1 cellular context compared by ENCODE assay signal in the genomic region with DNA sequence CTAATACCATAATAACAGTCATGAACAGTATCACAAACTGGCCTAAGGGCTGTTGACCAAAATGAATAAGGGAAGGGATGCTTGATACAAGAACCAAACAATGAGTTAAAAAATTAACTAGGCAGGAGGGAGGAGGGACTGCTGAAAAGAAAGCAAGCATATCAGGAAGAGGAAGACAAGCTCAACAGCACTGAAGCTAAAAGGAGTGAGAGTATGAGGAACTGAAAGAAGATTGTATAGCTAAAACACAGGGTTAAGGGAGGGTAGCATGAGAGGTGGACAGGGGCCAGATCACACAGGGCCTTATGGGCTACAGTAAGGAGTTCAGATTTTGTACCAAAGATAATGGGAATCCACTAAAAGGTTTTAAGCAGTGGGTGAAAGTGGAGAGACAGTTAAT.
TF ChIP-seq lines count a peak whose summit lies in the region.

No MANE protein-coding gene starts in this region.

TF ChIP-seq in HepG2, 621 proteins besides CTCF, POLR2A, EP300 and RAD21:
- TF ChIP-seq, protein P1, sequence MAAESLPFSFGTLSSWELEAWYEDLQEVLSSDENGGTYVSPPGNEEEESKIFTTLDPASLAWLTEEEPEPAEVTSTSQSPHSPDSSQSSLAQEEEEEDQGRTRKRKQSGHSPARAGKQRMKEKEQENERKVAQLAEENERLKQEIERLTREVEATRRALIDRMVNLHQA (CRISPR knock-in tag; IDR thresholded peaks at IDR 0.05), result no peak
- TF ChIP-seq TARDBP (CRISPR knock-in tag; IDR thresholded peaks at IDR 0.05) (no peak), ZNF446 (CRISPR knock-in tag; IDR thresholded peaks at IDR 0.05) (no peak), NFE2L2 (IDR thresholded peaks at IDR 0.05; ENCODE audit: low read length) (no peak), KDM4B (CRISPR knock-in tag; IDR thresholded peaks at IDR 0.05) (no peak), ZNF274 (CRISPR knock-in tag; IDR thresholded peaks at IDR 0.05) (no peak), FOXO1 (CRISPR knock-in tag; IDR thresholded peaks at IDR 0.05) (no peak), SRY (CRISPR knock-in tag; IDR thresholded peaks at IDR 0.05) (no peak), ZNF556 (CRISPR knock-in tag; IDR thresholded peaks at IDR 0.05; ENCODE audit: borderline replicate concordance) (no peak), ZNF569 (CRISPR knock-in tag; IDR thresholded peaks at IDR 0.05; ENCODE audit: borderline replicate concordance) (no peak), ZNF816 (CRISPR knock-in tag; IDR thresholded peaks at IDR 0.05; ENCODE audit: borderline replicate concordance) (no peak), ZNF550 (CRISPR knock-in tag; IDR thresholded peaks at IDR 0.05; ENCODE audit: borderline replicate concordance) (no peak)
- TF ChIP-seq, protein P2, sequence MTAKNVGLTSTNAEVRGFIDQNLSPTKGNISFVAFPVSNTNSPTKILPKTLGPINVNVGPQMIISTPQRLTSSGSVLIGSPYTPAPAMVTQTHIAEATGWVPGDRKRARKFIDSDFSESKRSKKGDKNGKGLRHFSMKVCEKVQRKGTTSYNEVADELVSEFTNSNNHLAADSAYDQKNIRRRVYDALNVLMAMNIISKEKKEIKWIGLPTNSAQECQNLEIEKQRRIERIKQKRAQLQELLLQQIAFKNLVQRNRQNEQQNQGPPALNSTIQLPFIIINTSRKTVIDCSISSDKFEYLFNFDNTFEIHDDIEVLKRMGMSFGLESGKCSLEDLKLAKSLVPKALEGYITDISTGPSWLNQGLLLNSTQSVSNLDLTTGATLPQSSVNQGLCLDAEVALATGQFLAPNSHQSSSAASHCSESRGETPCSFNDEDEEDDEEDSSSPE (CRISPR knock-in tag; IDR thresholded peaks at IDR 0.05), result no peak
- TF ChIP-seq, protein P3, sequence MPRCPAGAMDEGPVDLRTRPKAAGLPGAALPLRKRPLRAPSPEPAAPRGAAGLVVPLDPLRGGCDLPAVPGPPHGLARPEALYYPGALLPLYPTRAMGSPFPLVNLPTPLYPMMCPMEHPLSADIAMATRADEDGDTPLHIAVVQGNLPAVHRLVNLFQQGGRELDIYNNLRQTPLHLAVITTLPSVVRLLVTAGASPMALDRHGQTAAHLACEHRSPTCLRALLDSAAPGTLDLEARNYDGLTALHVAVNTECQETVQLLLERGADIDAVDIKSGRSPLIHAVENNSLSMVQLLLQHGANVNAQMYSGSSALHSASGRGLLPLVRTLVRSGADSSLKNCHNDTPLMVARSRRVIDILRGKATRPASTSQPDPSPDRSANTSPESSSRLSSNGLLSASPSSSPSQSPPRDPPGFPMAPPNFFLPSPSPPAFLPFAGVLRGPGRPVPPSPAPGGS (CRISPR knock-in tag; IDR thresholded peaks at IDR 0.05), result no peak
- TF ChIP-seq, protein P4, sequence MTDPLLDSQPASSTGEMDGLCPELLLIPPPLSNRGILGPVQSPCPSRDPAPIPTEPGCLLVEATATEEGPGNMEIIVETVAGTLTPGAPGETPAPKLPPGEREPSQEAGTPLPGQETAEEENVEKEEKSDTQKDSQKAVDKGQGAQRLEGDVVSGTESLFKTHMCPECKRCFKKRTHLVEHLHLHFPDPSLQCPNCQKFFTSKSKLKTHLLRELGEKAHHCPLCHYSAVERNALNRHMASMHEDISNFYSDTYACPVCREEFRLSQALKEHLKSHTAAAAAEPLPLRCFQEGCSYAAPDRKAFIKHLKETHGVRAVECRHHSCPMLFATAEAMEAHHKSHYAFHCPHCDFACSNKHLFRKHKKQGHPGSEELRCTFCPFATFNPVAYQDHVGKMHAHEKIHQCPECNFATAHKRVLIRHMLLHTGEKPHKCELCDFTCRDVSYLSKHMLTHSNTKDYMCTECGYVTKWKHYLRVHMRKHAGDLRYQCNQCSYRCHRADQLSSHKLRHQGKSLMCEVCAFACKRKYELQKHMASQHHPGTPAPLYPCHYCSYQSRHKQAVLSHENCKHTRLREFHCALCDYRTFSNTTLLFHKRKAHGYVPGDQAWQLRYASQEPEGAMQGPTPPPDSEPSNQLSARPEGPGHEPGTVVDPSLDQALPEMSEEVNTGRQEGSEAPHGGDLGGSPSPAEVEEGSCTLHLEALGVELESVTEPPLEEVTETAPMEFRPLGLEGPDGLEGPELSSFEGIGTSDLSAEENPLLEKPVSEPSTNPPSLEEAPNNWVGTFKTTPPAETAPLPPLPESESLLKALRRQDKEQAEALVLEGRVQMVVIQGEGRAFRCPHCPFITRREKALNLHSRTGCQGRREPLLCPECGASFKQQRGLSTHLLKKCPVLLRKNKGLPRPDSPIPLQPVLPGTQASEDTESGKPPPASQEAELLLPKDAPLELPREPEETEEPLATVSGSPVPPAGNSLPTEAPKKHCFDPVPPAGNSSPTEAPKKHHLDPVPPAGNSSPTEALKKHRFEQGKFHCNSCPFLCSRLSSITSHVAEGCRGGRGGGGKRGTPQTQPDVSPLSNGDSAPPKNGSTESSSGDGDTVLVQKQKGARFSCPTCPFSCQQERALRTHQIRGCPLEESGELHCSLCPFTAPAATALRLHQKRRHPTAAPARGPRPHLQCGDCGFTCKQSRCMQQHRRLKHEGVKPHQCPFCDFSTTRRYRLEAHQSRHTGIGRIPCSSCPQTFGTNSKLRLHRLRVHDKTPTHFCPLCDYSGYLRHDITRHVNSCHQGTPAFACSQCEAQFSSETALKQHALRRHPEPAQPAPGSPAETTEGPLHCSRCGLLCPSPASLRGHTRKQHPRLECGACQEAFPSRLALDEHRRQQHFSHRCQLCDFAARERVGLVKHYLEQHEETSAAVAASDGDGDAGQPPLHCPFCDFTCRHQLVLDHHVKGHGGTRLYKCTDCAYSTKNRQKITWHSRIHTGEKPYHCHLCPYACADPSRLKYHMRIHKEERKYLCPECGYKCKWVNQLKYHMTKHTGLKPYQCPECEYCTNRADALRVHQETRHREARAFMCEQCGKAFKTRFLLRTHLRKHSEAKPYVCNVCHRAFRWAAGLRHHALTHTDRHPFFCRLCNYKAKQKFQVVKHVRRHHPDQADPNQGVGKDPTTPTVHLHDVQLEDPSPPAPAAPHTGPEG (CRISPR knock-in tag; IDR thresholded peaks at IDR 0.05), result no peak
- TF ChIP-seq, protein P5, sequence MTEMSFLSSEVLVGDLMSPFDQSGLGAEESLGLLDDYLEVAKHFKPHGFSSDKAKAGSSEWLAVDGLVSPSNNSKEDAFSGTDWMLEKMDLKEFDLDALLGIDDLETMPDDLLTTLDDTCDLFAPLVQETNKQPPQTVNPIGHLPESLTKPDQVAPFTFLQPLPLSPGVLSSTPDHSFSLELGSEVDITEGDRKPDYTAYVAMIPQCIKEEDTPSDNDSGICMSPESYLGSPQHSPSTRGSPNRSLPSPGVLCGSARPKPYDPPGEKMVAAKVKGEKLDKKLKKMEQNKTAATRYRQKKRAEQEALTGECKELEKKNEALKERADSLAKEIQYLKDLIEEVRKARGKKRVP (CRISPR knock-in tag; IDR thresholded peaks at IDR 0.05), result no peak
- TF ChIP-seq, protein P6, sequence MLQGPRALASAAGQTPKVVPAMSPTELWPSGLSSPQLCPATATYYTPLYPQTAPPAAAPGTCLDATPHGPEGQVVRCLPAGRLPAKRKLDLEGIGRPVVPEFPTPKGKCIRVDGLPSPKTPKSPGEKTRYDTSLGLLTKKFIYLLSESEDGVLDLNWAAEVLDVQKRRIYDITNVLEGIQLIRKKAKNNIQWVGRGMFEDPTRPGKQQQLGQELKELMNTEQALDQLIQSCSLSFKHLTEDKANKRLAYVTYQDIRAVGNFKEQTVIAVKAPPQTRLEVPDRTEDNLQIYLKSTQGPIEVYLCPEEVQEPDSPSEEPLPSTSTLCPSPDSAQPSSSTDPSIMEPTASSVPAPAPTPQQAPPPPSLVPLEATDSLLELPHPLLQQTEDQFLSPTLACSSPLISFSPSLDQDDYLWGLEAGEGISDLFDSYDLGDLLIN (CRISPR knock-in tag; IDR thresholded peaks at IDR 0.05; ENCODE audit: borderline replicate concordance), result no peak
- TF ChIP-seq, protein P7, sequence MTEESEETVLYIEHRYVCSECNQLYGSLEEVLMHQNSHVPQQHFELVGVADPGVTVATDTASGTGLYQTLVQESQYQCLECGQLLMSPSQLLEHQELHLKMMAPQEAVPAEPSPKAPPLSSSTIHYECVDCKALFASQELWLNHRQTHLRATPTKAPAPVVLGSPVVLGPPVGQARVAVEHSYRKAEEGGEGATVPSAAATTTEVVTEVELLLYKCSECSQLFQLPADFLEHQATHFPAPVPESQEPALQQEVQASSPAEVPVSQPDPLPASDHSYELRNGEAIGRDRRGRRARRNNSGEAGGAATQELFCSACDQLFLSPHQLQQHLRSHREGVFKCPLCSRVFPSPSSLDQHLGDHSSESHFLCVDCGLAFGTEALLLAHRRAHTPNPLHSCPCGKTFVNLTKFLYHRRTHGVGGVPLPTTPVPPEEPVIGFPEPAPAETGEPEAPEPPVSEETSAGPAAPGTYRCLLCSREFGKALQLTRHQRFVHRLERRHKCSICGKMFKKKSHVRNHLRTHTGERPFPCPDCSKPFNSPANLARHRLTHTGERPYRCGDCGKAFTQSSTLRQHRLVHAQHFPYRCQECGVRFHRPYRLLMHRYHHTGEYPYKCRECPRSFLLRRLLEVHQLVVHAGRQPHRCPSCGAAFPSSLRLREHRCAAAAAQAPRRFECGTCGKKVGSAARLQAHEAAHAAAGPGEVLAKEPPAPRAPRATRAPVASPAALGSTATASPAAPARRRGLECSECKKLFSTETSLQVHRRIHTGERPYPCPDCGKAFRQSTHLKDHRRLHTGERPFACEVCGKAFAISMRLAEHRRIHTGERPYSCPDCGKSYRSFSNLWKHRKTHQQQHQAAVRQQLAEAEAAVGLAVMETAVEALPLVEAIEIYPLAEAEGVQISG (CRISPR knock-in tag; IDR thresholded peaks at IDR 0.05), result no peak
- TF ChIP-seq, protein P8, sequence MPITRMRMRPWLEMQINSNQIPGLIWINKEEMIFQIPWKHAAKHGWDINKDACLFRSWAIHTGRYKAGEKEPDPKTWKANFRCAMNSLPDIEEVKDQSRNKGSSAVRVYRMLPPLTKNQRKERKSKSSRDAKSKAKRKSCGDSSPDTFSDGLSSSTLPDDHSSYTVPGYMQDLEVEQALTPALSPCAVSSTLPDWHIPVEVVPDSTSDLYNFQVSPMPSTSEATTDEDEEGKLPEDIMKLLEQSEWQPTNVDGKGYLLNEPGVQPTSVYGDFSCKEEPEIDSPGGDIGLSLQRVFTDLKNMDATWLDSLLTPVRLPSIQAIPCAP (CRISPR knock-in tag; IDR thresholded peaks at IDR 0.05; ENCODE audit: low read depth), result no peak
- TF ChIP-seq, protein P9, sequence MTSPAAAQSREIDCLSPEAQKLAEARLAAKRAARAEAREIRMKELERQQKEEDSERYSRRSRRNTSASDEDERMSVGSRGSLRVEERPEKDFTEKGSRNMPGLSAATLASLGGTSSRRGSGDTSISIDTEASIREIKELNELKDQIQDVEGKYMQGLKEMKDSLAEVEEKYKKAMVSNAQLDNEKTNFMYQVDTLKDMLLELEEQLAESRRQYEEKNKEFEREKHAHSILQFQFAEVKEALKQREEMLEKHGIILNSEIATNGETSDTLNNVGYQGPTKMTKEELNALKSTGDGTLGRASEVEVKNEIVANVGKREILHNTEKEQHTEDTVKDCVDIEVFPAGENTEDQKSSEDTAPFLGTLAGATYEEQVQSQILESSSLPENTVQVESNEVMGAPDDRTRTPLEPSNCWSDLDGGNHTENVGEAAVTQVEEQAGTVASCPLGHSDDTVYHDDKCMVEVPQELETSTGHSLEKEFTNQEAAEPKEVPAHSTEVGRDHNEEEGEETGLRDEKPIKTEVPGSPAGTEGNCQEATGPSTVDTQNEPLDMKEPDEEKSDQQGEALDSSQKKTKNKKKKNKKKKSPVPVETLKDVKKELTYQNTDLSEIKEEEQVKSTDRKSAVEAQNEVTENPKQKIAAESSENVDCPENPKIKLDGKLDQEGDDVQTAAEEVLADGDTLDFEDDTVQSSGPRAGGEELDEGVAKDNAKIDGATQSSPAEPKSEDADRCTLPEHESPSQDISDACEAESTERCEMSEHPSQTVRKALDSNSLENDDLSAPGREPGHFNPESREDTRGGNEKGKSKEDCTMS (CRISPR knock-in tag; conservative IDR thresholded peaks at IDR 0.05), result no peak
